Comparison of ENCODE assay signal across 8 cellular contexts in the genomic region with DNA sequence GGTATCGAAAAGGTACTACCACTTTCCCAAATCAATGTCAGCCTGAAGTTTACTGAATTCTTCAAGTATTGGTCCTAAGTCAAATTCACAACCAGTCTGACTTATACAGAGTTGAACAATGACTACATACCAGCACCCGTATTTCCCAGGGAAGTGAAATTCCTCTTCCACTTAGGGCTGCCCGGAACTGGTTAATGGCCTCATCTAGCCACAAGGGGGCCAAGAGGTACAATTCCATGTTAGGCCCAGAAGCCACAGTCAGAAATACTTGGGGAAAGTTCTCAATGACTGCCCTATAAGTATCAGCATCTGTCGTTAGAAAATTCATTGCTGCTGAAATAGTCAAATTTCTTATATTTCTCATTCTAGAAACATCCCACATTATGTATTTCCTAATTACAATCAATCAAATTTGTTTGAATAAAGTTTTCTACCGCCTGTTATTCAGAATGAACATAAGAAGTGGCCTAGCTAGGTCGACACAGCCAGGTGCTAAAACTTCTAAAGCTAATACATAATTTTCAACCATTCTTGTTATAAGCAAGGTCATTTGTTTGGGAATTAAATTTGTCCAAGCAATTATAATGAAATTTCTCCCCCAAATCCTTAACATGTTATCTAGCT. TPM values are rescaled to one million over a fixed set of nuclear protein-coding genes. Genes with fewer than 3 reads are reported as not detected.
DNase-seq lines count a peak whose midpoint lies in the region; ATAC-seq, FAIRE-seq and TF ChIP-seq lines count a peak whose summit lies in the region.
"Had no signal": no experiment of that assay in that cellular context is flagged by ENCODE, and none has a peak within 500 bp of the region (broad histone marks: within the 10 kb centered on the region; RNA-seq: fewer than 3 reads in every experiment).

No MANE protein-coding gene starts in this region.

- FAIRE-seq in frontal cortex (lab: Jason Lieb, UNC), result no peak

- DNase-seq in HL-60 (ENCODE audit: low read depth in 1 of 2, low spot score in 1 of 2) (peak in 1 of 2 experiments; percentile 20), SKM-1 (lab: John Stamatoyannopoulos, UW; ENCODE audit: unreplicated experiment) (peak; percentile 39), frontal cortex (ENCODE audit: low spot score in 2 of 2) (peak; percentile 12 to 20), sigmoid colon (no peak)
- no peak for DNase-seq in activated T-helper 2 cell treated with anti-CD3 and anti-CD28 coated beads, Interferon-gamma antibody, Interleukin-2, Interleukin-4, amounts not matched to agents 10 μg/mL and 5 μg/mL and 100 μg/mL, durations not matched to agents 14 hours and 24 hours and 36 hours (ENCODE audit: low spot score)

- H3K4me1 Mint-ChIP-seq in activated T-helper 2 cell treated with anti-CD3 and anti-CD28 coated beads, Interferon-gamma antibody, Interleukin-2, Interleukin-4, amounts not matched to agents 10 μg/mL and 5 μg/mL and 100 μg/mL, durations not matched to agents 14 hours and 24 hours and 36 hours (ENCODE audit: low read depth), result peaks cover 22% of the 10 kb centered on the region

- H3K9me3 ChIP-seq in sigmoid colon, result peaks cover 0 to 4% (median under 1%) of the 10 kb centered on the region in 4 donors

- H3K9me3 Mint-ChIP-seq in activated T-helper 2 cell treated with anti-CD3 and anti-CD28 coated beads, Interferon-gamma antibody, Interleukin-2, Interleukin-4, amounts not matched to agents 10 μg/mL and 5 μg/mL and 100 μg/mL, durations not matched to agents 14 hours and 24 hours and 36 hours, result peaks cover 12% of the 10 kb centered on the region

- 38 to 49% methylated on average over 6 of the region's 6 CpGs for WGBS in sigmoid colon, 2 donors

- H3K27ac Mint-ChIP-seq in activated T-helper 2 cell treated with anti-CD3 and anti-CD28 coated beads, Interferon-gamma antibody, Interleukin-2, Interleukin-4, amounts not matched to agents 10 μg/mL and 5 μg/mL and 100 μg/mL, durations not matched to agents 14 hours and 24 hours and 36 hours, result no peak overlapping the region

- intact Hi-C loops in sigmoid colon (cut with DNase I), result loop anchor here (10.0 kb wide), 2 partner anchors 430 to 640 kb away; no protein-coding TSS in a partner anchor
- intact Hi-C loops in activated T-helper 2 cell treated with anti-CD3 and anti-CD28 coated beads, Interferon-gamma antibody, Interleukin-2, Interleukin-4, amounts not matched to agents 10 μg/mL and 5 μg/mL and 100 μg/mL, durations not matched to agents 14 hours and 24 hours and 36 hours (cut with micrococcal nuclease), result no loop called here

- no peak overlapping the region for H3K27ac ChIP-seq in HL-60 (replicated peaks)
- no peak overlapping the region for H3K27ac ChIP-seq in sigmoid colon
- H3K27ac ChIP-seq: parathyroid adenoma had no signal

- H3K4me1 ChIP-seq in sigmoid colon, result peaks cover 0 to 10% (median 5%) of the 10 kb centered on the region in 4 donors
- H3K4me1 ChIP-seq: parathyroid adenoma had no signal

- no peak for TF ChIP-seq POLR2A in sigmoid colon (IDR thresholded peaks at IDR 0.05)

- peaks cover 29% of the 10 kb centered on the region for H3K27me3 Mint-ChIP-seq in activated T-helper 2 cell treated with anti-CD3 and anti-CD28 coated beads, Interferon-gamma antibody, Interleukin-2, Interleukin-4, amounts not matched to agents 10 μg/mL and 5 μg/mL and 100 μg/mL, durations not matched to agents 14 hours and 24 hours and 36 hours (ENCODE audit: low read depth)

- H3K4me3 Mint-ChIP-seq in activated T-helper 2 cell treated with anti-CD3 and anti-CD28 coated beads, Interferon-gamma antibody, Interleukin-2, Interleukin-4, amounts not matched to agents 10 μg/mL and 5 μg/mL and 100 μg/mL, durations not matched to agents 14 hours and 24 hours and 36 hours (ENCODE audit: low read depth), result no peak overlapping the region

- no peak for ATAC-seq in GM18861 (IDR thresholded peaks at IDR 0.05; ENCODE audit: unreplicated experiment)

- no peaks in the 10 kb centered on the region for H3K36me3 ChIP-seq in sigmoid colon

- H3K36me3 Mint-ChIP-seq in activated T-helper 2 cell treated with anti-CD3 and anti-CD28 coated beads, Interferon-gamma antibody, Interleukin-2, Interleukin-4, amounts not matched to agents 10 μg/mL and 5 μg/mL and 100 μg/mL, durations not matched to agents 14 hours and 24 hours and 36 hours (ENCODE audit: low read depth), result no peaks in the 10 kb centered on the region

- H3K27me3 ChIP-seq in HL-60 (ENCODE audit: insufficient read depth, poor library complexity, severe bottlenecking) (peaks cover 28% of the 10 kb centered on the region), sigmoid colon (no peaks in the 10 kb centered on the region)

- TF ChIP-seq CTCF in GM12873 (IDR thresholded peaks at IDR 0.05; ENCODE audit: insufficient read depth, low read depth, low read length, missing control alignments) (peak; percentile 64), HL-60 (IDR thresholded peaks at IDR 0.05; ENCODE audit: insufficient read depth, low read length) (peak; percentile 43), sigmoid colon (IDR thresholded peaks at IDR 0.05) (peak; percentile 55 to 73 (median 65))

- no peak for TF ChIP-seq EP300 in sigmoid colon (IDR thresholded peaks at IDR 0.05)

- H3K4me3 ChIP-seq in HL-60 (replicated peaks; ENCODE audit: insufficient read depth, low read length) (no peak overlapping the region), sigmoid colon (no peak overlapping the region)

RNA-seq across cellular contexts. Expression of a gene that starts 5.6 kb away (rescaled TPM):
- 44.0 TPM for total RNA-seq in frontal cortex
- 100 to 1,000 TPM; 156 to 221 (median 196) TPM for total RNA-seq in sigmoid colon
- 1 to 10 TPM in 1 of 3 donors, under 1 TPM in 2; 0.60 to 4.6 (median 0.92) TPM for polyA plus RNA-seq in sigmoid colon
- not detected in 2 replicates for total RNA-seq in activated T-helper 2 cell treated with anti-CD3 and anti-CD28 coated beads, Interferon-gamma antibody, Interleukin-2, Interleukin-4, amounts not matched to agents 10 μg/mL and 5 μg/mL and 100 μg/mL, durations not matched to agents 14 hours and 24 hours and 36 hours

Comparison
In these comparisons a context has a peak if more than half of its experiments do, and no peak if none do; other contexts are left out.
1. DNase-seq: peak in SKM-1 (single experiment) and frontal cortex (2 of 2); none in sigmoid colon (single experiment) and activated T-helper 2 cell treated with anti-CD3 and anti-CD28 coated beads, Interferon-gamma antibody, Interleukin-2, Interleukin-4, amounts not matched to agents 10 μg/mL and 5 μg/mL and 100 μg/mL, durations not matched to agents 14 hours and 24 hours and 36 hours (single experiment).
2. RNA of a gene that starts 5.6 kb away (total RNA-seq): 156 to 221 TPM in sigmoid colon and 44.0 TPM in frontal cortex (single experiment); not detected in activated T-helper 2 cell treated with anti-CD3 and anti-CD28 coated beads, Interferon-gamma antibody, Interleukin-2, Interleukin-4, amounts not matched to agents 10 μg/mL and 5 μg/mL and 100 μg/mL, durations not matched to agents 14 hours and 24 hours and 36 hours; every median in the first group is over 10 times any median in the second.
3. Peak in every context shown above with its lines, with median percentiles within 50 percentile points of each other: CTCF ChIP-seq.